Comparison of ENCODE assay signal across 25 cellular contexts in genomic region chr1:116330846-116331245, GRCh38. TPM values are rescaled to one million over a fixed set of nuclear protein-coding genes. Genes with fewer than 3 reads are reported as not detected.
A peak's percentile ranks its signal among the peaks of the same experiment; 100 is the strongest.
DNase-seq lines count a peak whose midpoint lies in the region; ATAC-seq, FAIRE-seq and TF ChIP-seq lines count a peak whose summit lies in the region.
"Had no signal": no experiment of that assay in that cellular context is flagged by ENCODE, and none has a peak within 500 bp of the region (broad histone marks: within the 10 kb centered on the region; RNA-seq: fewer than 3 reads in every experiment).

No MANE protein-coding gene starts in this region.

- peaks cover 22 to 69% of the 10 kb centered on the region in 2 donors for H3K4me1 ChIP-seq in naive thymus-derived CD4-positive, alpha-beta T cell (ENCODE audit: control insufficient read depth in 2 of 2, insufficient read depth in 2 of 2, low read length in 2 of 2)
- H3K4me1 ChIP-seq in upper lobe of left lung: peaks cover 11 to 33% (median 22%) of the 10 kb centered on the region in 4 donors
- H3K4me1 ChIP-seq: tibial nerve had no signal

- no peak overlapping the region for H3K4me3 ChIP-seq in bronchial epithelial cell (ENCODE audit: low read depth, low read length)
- H3K4me3 ChIP-seq in naive thymus-derived CD4-positive, alpha-beta T cell (ENCODE audit: low read length): no peak overlapping the region
- no peak overlapping the region for H3K4me3 ChIP-seq in upper lobe of left lung
- H3K4me3 ChIP-seq: GM23338, tibial nerve had no signal

- intact Hi-C loops in naive thymus-derived CD4-positive, alpha-beta T cell (cut with micrococcal nuclease): no loop called here

- FAIRE-seq in bronchial epithelial cell (lab: Jason Lieb, UNC): peak; percentile 40
- FAIRE-seq: endothelial cell of umbilical vein had no signal

- TF ChIP-seq CTCF in bronchial epithelial cell (IDR thresholded peaks at IDR 0.05; ENCODE audit: insufficient read depth, low read length, severe bottlenecking) (no peak), upper lobe of left lung (IDR thresholded peaks at IDR 0.05) (no peak)

- CTCF ChIA-PET in naive thymus-derived CD4-positive, alpha-beta T cell (lab: Charles Lee): interaction anchor here (1.3 kb wide), 1 partner anchor 14 kb away, joined by 4 read pairs; no protein-coding TSS in a partner anchor

- TF ChIP-seq POLR2A in upper lobe of left lung (IDR thresholded peaks at IDR 0.05): no peak

- H3K36me3 Mint-ChIP-seq in naive thymus-derived CD4-positive, alpha-beta T cell: peaks cover 0 to 5% (median 0%) of the 10 kb centered on the region in 5 donors
- H3K36me3 Mint-ChIP-seq: IgD-negative memory B cell had no signal

- no peaks in the 10 kb centered on the region for H3K27me3 ChIP-seq in bronchial epithelial cell (ENCODE audit: control insufficient read depth, insufficient read depth, low read length)
- no peaks in the 10 kb centered on the region for H3K27me3 ChIP-seq in naive thymus-derived CD4-positive, alpha-beta T cell (ENCODE audit: control insufficient read depth in 2 of 2, insufficient read depth in 2 of 2, low read length in 2 of 2)
- no peaks in the 10 kb centered on the region for H3K27me3 ChIP-seq in upper lobe of left lung
- H3K27me3 ChIP-seq: tibial nerve had no signal

- peak overlapping the region in 6 of 9 donors; percentile 0 to 52 (median 25) for H3K27ac Mint-ChIP-seq in naive thymus-derived CD4-positive, alpha-beta T cell
- H3K27ac Mint-ChIP-seq: activated CD4-positive, alpha-beta T cell treated with anti-CD3 and anti-CD28 coated beads for 36 hours; activated CD8-positive, alpha-beta T cell treated with anti-CD3 and anti-CD28 coated beads for 36 hours; activated T-helper 17 cell treated with anti-CD3 and anti-CD28 coated beads, Interleukin-2, amount 50 U/mL, for 72 hours; GM23338 had no signal

- ATAC-seq in naive thymus-derived CD4-positive, alpha-beta T cell: no peak
- ATAC-seq in upper lobe of left lung (ENCODE audit: low FRiP score in 2 of 2): no peak
- no peak for ATAC-seq in HG02798 (IDR thresholded peaks at IDR 0.05; ENCODE audit: poor library complexity, unreplicated experiment)
- ATAC-seq: activated CD4-positive, alpha-beta T cell treated with anti-CD3 and anti-CD28 coated beads for 36 hours; activated CD8-positive, alpha-beta T cell treated with anti-CD3 and anti-CD28 coated beads for 36 hours; activated T-helper 17 cell treated with anti-CD3 and anti-CD28 coated beads, Interleukin-2, amount 50 U/mL, for 72 hours; GM23338 had no signal

- H3K4me3 Mint-ChIP-seq in naive thymus-derived CD4-positive, alpha-beta T cell: peak overlapping the region in 1 of 10 donors; percentile 38
- H3K4me3 Mint-ChIP-seq: activated CD4-positive, alpha-beta T cell treated with anti-CD3 and anti-CD28 coated beads for 36 hours; activated CD8-positive, alpha-beta T cell treated with anti-CD3 and anti-CD28 coated beads for 36 hours; activated T-helper 17 cell treated with anti-CD3 and anti-CD28 coated beads, Interleukin-2, amount 50 U/mL, for 72 hours; GM23338 had no signal

- H3K9me3 Mint-ChIP-seq in naive thymus-derived CD4-positive, alpha-beta T cell: peaks cover 0 to 6% (median 0%) of the 10 kb centered on the region in 11 donors
- H3K9me3 Mint-ChIP-seq: activated CD8-positive, alpha-beta T cell treated with anti-CD3 and anti-CD28 coated beads for 36 hours; activated T-helper 17 cell treated with anti-CD3 and anti-CD28 coated beads, Interleukin-2, amount 50 U/mL, for 72 hours; GM23338; IgD-negative memory B cell had no signal

- H3K36me3 ChIP-seq in bronchial epithelial cell (ENCODE audit: control insufficient read depth, insufficient read depth, low read length): no peaks in the 10 kb centered on the region
- H3K36me3 ChIP-seq in naive thymus-derived CD4-positive, alpha-beta T cell (ENCODE audit: control insufficient read depth in 2 of 3, insufficient read depth in 3 of 3, low read length in 3 of 3): no peaks in the 10 kb centered on the region
- H3K36me3 ChIP-seq in upper lobe of left lung: no peaks in the 10 kb centered on the region
- H3K36me3 ChIP-seq: tibial nerve had no signal

- DNase-seq in NCI-H2227 treated with DMSO at 0.1 percent for 48 hours (lab: John Stamatoyannopoulos, UW) (peak; percentile 69), NCI-H2227 (lab: John Stamatoyannopoulos, UW; ENCODE audit: unreplicated experiment) (no peak), bronchial epithelial cell (ENCODE audit: low read depth) (no peak), upper lobe of left lung (no peak), RPMI8226 (no peak)
- DNase-seq in naive thymus-derived CD4-positive, alpha-beta T cell: no peak
- no peak for DNase-seq in activated T-cell treated with anti-CD3 and anti-CD28 coated beads, Interleukin-2, amount 50 U/mL, for 1 hour
- DNase-seq: activated CD4-positive, alpha-beta T cell treated with anti-CD3 and anti-CD28 coated beads for 36 hours; activated CD8-positive, alpha-beta T cell treated with anti-CD3 and anti-CD28 coated beads for 36 hours; activated naive CD4-positive, alpha-beta T cell treated with anti-CD3 and anti-CD28 coated beads, Interleukin-2, amount 50 U/mL, for 16 hours; amygdala; Calu3; hippocampal formation; mesendoderm; NCI-H1694 treated with DMSO at 0.1 percent for 48 hours; NCI-H524; SIG-M5; stimulated activated CD4-positive, alpha-beta T cell treated with anti-CD3 and anti-CD28 coated beads, Interleukin-4, amount 100 ng/mL, for 1 hour had no signal

- no peaks in the 10 kb centered on the region for H3K27me3 Mint-ChIP-seq in naive thymus-derived CD4-positive, alpha-beta T cell
- H3K27me3 Mint-ChIP-seq: activated CD4-positive, alpha-beta T cell treated with anti-CD3 and anti-CD28 coated beads for 36 hours; activated CD8-positive, alpha-beta T cell treated with anti-CD3 and anti-CD28 coated beads for 36 hours; activated T-helper 17 cell treated with anti-CD3 and anti-CD28 coated beads, Interleukin-2, amount 50 U/mL, for 72 hours; progenitor cell of endocrine pancreas had no signal

- H3K27ac ChIP-seq in naive thymus-derived CD4-positive, alpha-beta T cell (ENCODE audit: low read depth, low read length): no peak overlapping the region
- H3K27ac ChIP-seq in upper lobe of left lung: peak overlapping the region; percentile 54 to 76 (median 67)
- H3K27ac ChIP-seq: tibial nerve had no signal

- POLR2A ChIA-PET in naive thymus-derived CD4-positive, alpha-beta T cell (lab: Charles Lee): interaction anchor here (0.9 to 2.1 kb wide), 5 partner anchors 9 to 44 kb away, joined by 3 to 9 read pairs (median 6); no protein-coding TSS in a partner anchor

- H3K9me3 ChIP-seq in naive thymus-derived CD4-positive, alpha-beta T cell (ENCODE audit: control insufficient read depth in 2 of 3, low read length in 3 of 3): no peaks in the 10 kb centered on the region
- H3K9me3 ChIP-seq in upper lobe of left lung: no peaks in the 10 kb centered on the region
- H3K9me3 ChIP-seq: tibial nerve had no signal

- no peak for TF ChIP-seq EP300 in upper lobe of left lung (IDR thresholded peaks at IDR 0.05)

- H3K4me1 Mint-ChIP-seq in naive thymus-derived CD4-positive, alpha-beta T cell: peaks cover 31 to 98% (median 93%) of the 10 kb centered on the region in 7 donors

RNA-seq across cellular contexts. Expression of gene ATP1A1, which starts 42.2 kb away (rescaled TPM):
- total RNA-seq in bronchial epithelial cell (123 and 177 TPM in 2 replicates), upper lobe of left lung (100 to 1,000 TPM; 383 to 829 (median 696) TPM)
- 100 to 1,000 TPM; 228 to 315 (median 287) TPM for total RNA-seq in naive thymus-derived CD4-positive, alpha-beta T cell
- 10 to 100 TPM; 75.0 to 86.0 TPM for polyA plus RNA-seq in naive thymus-derived CD4-positive, alpha-beta T cell
